23 cellular contexts compared by ENCODE assay signal in genomic region chr11:76601272-76601671, GRCh38.
"Had no signal": no experiment of that assay in that cellular context is flagged by ENCODE, and none has a peak within 500 bp of the region (broad histone marks: within the 10 kb centered on the region; RNA-seq: fewer than 3 reads in every experiment).

No MANE protein-coding gene starts in this region.

- H3K4me3 Mint-ChIP-seq: activated B cell treated with CpG ODN at 0.5 μM for 24 hours; activated CD8-positive, alpha-beta T cell treated with anti-CD3 and anti-CD28 coated beads for 36 hours; activated naive CD8-positive, alpha-beta T cell; activated T-cell treated with anti-CD3 and anti-CD28 coated beads, Interleukin-2, amount 50 U/mL, for 4 hours; endodermal cell; nephron progenitor cell; stimulated activated memory B cell treated with anti-CD40 and anti-IgM and Interleukin-4, amounts not matched to agents 10 μg/mL and 1 μg/mL and 100 μg/mL, for 72 hours; T-helper 1 cell treated with Interleukin-12 subunit alpha and Interleukin-12 subunit beta and Interleukin-4 antibody, amounts not matched to agents 30 μg/mL and 1 μg/mL, for 36 hours had no signal

- DNase-seq: activated B cell treated with CpG ODN at 0.5 μM for 24 hours; activated CD4-positive, alpha-beta T cell treated with anti-CD3 and anti-CD28 coated beads for 4 hours; activated CD8-positive, alpha-beta T cell treated with anti-CD3 and anti-CD28 coated beads for 36 hours; activated naive CD4-positive, alpha-beta T cell; activated T-cell treated with anti-CD3 and anti-CD28 coated beads, Interleukin-2, amount 50 U/mL, for 4 hours; cerebellar nuclear complex; cortex of kidney; endodermal cell; mammary epithelial cell; nephron progenitor cell; small intestine; stimulated activated CD4-positive, alpha-beta T cell treated with anti-CD3 and anti-CD28 coated beads, Interleukin-2, amount 100 ng/mL, for 24 hours; T1000; upper lobe of right lung had no signal

- H3K27ac ChIP-seq: parathyroid adenoma, SJSA1, upper lobe of right lung had no signal

- H3K36me3 Mint-ChIP-seq: activated naive CD8-positive, alpha-beta T cell had no signal

- H3K27me3 Mint-ChIP-seq: activated CD8-positive, alpha-beta T cell treated with anti-CD3 and anti-CD28 coated beads for 36 hours; activated naive CD8-positive, alpha-beta T cell had no signal

- ATAC-seq: activated CD8-positive, alpha-beta T cell treated with anti-CD3 and anti-CD28 coated beads for 36 hours; activated T-cell treated with anti-CD3 and anti-CD28 coated beads, Interleukin-2, amount 50 U/mL, for 4 hours; gastroesophageal sphincter; sciatic nerve; stimulated activated memory B cell treated with anti-CD40 and anti-IgM and Interleukin-4, amounts not matched to agents 10 μg/mL and 1 μg/mL and 100 μg/mL, for 72 hours; upper lobe of right lung had no signal

- H3K4me3 ChIP-seq: adrenal gland, gastroesophageal sphincter, SJSA1, upper lobe of right lung had no signal

- H3K27me3 ChIP-seq: adrenal gland, gastroesophageal sphincter, SJSA1, upper lobe of right lung had no signal

- H3K9me3 ChIP-seq: adrenal gland, gastroesophageal sphincter, SJSA1, upper lobe of right lung had no signal

- H3K4me1 ChIP-seq: parathyroid adenoma had no signal

- H3K36me3 ChIP-seq: adrenal gland, gastroesophageal sphincter, SJSA1, upper lobe of right lung had no signal

- H3K4me1 Mint-ChIP-seq: endodermal cell had no signal

- H3K9me3 Mint-ChIP-seq: activated B cell treated with CpG ODN at 0.5 μM for 24 hours; activated CD8-positive, alpha-beta T cell treated with anti-CD3 and anti-CD28 coated beads for 36 hours; activated T-cell treated with anti-CD3 and anti-CD28 coated beads, Interleukin-2, amount 50 U/mL, for 4 hours; activated T-helper 2 cell treated with anti-CD3 and anti-CD28 coated beads, Interferon-gamma antibody, Interleukin-2, Interleukin-4, amounts not matched to agents 10 μg/mL and 5 μg/mL and 100 μg/mL, durations not matched to agents 14 hours and 24 hours and 36 hours; T-helper 1 cell treated with Interleukin-12 subunit alpha and Interleukin-12 subunit beta and Interleukin-4 antibody, amounts not matched to agents 30 μg/mL and 1 μg/mL, for 36 hours had no signal

- H3K27ac Mint-ChIP-seq: activated B cell treated with CpG ODN at 0.5 μM for 24 hours; activated CD8-positive, alpha-beta T cell treated with anti-CD3 and anti-CD28 coated beads for 36 hours; activated naive CD8-positive, alpha-beta T cell; activated T-helper 2 cell treated with anti-CD3 and anti-CD28 coated beads, Interferon-gamma antibody, Interleukin-2, Interleukin-4, amounts not matched to agents 10 μg/mL and 5 μg/mL and 100 μg/mL, durations not matched to agents 14 hours and 24 hours and 36 hours; endodermal cell; nephron progenitor cell; stimulated activated memory B cell treated with anti-CD40 and anti-IgM and Interleukin-4, amounts not matched to agents 10 μg/mL and 1 μg/mL and 100 μg/mL, for 72 hours; T-helper 1 cell treated with Interleukin-12 subunit alpha and Interleukin-12 subunit beta and Interleukin-4 antibody, amounts not matched to agents 30 μg/mL and 1 μg/mL, for 36 hours had no signal
